13 cellular contexts compared by ENCODE assay signal in the genomic region with DNA sequence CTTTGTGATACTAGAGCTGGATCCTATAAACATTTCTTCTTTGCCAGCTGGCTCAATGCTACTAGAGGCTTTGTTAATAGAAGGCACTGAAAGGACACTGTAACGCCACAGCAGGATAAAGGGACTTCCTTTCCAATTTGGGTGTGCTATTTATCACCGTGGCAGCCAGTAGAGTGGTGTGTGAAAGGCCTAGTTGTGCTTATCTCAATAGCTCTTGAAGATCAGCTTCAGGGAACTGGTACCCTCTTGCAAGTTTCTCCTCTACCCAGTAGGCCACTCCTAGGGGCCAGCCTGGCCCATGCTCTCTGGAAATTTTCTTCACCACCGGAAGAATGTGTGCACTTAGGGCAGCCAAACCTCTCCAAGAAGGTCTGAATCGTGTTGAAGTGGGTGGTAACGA.
"Had no signal": no experiment of that assay in that cellular context is flagged by ENCODE, and none has a peak within 500 bp of the region (broad histone marks: within the 10 kb centered on the region; RNA-seq: fewer than 3 reads in every experiment).

No MANE protein-coding gene starts in this region.

- H3K27ac ChIP-seq: brain microvascular endothelial cell, tibial nerve had no signal

- H3K36me3 ChIP-seq: brain microvascular endothelial cell, esophagus squamous epithelium, tibial nerve had no signal

- H3K27me3 ChIP-seq: brain microvascular endothelial cell, esophagus squamous epithelium, tibial nerve had no signal

- H3K9me3 ChIP-seq: esophagus squamous epithelium, tibial nerve had no signal

- H3K4me3 ChIP-seq: esophagus squamous epithelium, tibial nerve had no signal

- H3K4me1 ChIP-seq: esophagus squamous epithelium, tibial nerve had no signal

- ATAC-seq: left colon; naive thymus-derived CD8-positive, alpha-beta T cell; stimulated activated naive B cell treated with anti-CD40 and anti-IgM and Interleukin-4, amounts not matched to agents 10 μg/mL and 1 μg/mL and 100 μg/mL, for 72 hours had no signal

- DNase-seq: activated CD4-positive, alpha-beta T cell treated with anti-CD3 and anti-CD28 coated beads, Interleukin-2, amount 50 U/mL, for 1 hour; activated CD8-positive, alpha-beta memory T cell treated with anti-CD3 and anti-CD28 coated beads for 24 hours; activated naive CD8-positive, alpha-beta T cell treated with anti-CD3 and anti-CD28 coated beads, Interleukin-2, amount 10 ng/mL, durations not matched to agents 7 days and 5 days; brain microvascular endothelial cell; cortex of kidney; effector CD4-positive, alpha-beta T cell; esophagus squamous epithelium; left colon; naive thymus-derived CD8-positive, alpha-beta T cell; stimulated activated CD4-positive, alpha-beta T cell treated with anti-CD3 and anti-CD28 coated beads, Interleukin-15, amount 100 ng/mL, for 24 hours; stimulated activated CD4-positive, alpha-beta T cell treated with anti-CD3 and anti-CD28 coated beads, Interleukin-4, amount 100 ng/mL, for 1 hour; stimulated activated naive B cell treated with anti-CD40 and anti-IgM and Interleukin-4, amounts not matched to agents 10 μg/mL and 1 μg/mL and 100 μg/mL, for 72 hours had no signal
